8 cellular contexts compared by ENCODE assay signal in the genomic region with DNA sequence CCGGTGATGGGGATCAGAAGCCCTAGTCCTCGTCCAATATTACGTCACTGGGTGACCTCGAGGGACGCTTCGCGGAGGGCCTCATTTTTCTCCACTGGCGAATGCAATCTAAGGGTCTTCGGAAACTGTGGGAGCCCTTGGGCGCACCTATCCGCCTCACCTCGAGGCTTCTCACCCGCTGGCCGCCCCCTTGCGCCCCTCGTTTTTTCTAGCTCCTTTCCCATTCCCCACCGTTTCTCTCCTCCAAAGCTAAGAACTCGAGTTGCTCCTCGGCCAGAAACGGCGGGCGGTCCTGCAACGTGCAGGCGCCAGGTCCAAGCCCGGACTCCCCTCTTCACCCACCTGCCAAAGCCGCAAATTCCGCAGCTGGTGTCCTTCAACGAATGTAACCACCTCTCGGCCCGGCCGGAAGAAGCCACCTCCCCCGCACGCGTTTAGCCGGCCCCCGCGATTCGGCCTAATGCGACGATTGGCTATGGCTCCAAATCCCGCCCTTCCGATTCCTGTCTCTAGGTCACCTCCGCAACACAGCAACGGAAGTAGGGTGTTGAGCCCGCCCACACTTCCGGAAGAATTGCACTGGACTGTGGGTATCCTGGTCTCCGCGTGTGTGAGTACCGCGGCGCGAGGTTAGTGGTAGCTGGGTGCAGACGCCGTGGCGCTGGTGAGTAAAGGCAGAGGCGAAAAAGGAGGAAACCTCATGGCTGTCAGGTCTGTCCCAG. TPM values are rescaled to one million over a fixed set of nuclear protein-coding genes. Genes with fewer than 3 reads are reported as not detected.
DNase-seq lines count a peak whose midpoint lies in the region; ATAC-seq and TF ChIP-seq lines count a peak whose summit lies in the region.

A gene with protein sequence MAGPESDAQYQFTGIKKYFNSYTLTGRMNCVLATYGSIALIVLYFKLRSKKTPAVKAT (minus strand): TSS at position 409 of the 722 bp plus-strand sequence. CDS start 4,018 bp downstream, outside the sequence.
A gene with protein sequence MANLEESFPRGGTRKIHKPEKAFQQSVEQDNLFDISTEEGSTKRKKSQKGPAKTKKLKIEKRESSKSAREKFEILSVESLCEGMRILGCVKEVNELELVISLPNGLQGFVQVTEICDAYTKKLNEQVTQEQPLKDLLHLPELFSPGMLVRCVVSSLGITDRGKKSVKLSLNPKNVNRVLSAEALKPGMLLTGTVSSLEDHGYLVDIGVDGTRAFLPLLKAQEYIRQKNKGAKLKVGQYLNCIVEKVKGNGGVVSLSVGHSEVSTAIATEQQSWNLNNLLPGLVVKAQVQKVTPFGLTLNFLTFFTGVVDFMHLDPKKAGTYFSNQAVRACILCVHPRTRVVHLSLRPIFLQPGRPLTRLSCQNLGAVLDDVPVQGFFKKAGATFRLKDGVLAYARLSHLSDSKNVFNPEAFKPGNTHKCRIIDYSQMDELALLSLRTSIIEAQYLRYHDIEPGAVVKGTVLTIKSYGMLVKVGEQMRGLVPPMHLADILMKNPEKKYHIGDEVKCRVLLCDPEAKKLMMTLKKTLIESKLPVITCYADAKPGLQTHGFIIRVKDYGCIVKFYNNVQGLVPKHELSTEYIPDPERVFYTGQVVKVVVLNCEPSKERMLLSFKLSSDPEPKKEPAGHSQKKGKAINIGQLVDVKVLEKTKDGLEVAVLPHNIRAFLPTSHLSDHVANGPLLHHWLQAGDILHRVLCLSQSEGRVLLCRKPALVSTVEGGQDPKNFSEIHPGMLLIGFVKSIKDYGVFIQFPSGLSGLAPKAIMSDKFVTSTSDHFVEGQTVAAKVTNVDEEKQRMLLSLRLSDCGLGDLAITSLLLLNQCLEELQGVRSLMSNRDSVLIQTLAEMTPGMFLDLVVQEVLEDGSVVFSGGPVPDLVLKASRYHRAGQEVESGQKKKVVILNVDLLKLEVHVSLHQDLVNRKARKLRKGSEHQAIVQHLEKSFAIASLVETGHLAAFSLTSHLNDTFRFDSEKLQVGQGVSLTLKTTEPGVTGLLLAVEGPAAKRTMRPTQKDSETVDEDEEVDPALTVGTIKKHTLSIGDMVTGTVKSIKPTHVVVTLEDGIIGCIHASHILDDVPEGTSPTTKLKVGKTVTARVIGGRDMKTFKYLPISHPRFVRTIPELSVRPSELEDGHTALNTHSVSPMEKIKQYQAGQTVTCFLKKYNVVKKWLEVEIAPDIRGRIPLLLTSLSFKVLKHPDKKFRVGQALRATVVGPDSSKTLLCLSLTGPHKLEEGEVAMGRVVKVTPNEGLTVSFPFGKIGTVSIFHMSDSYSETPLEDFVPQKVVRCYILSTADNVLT (N-terminal part only) (plus strand): TSS at position 560 of the 722 bp plus-strand sequence. CDS start 1,801 bp downstream, outside the sequence.

- H2BK12ac ChIP-seq in trophoblast cell (ENCODE audit: low read length): no peak within 1 kb of the TSS

- H3K9me3 ChIP-seq in adipocyte (ENCODE audit: control insufficient read depth, low read length): no peaks in the 10 kb centered on the region
- no peaks in the 10 kb centered on the region for H3K9me3 ChIP-seq in cardiac muscle cell (ENCODE audit: low read depth)
- H3K9me3 ChIP-seq in trophoblast cell (ENCODE audit: insufficient read depth, low read depth, low read length): no peaks in the 10 kb centered on the region

- H3K4me1 Mint-ChIP-seq in type B pancreatic cell (ENCODE audit: unreplicated experiment): peaks cover 29% of the 10 kb centered on the region

- H3K27ac ChIP-seq in cardiac muscle cell (peak within 1 kb of the TSS; percentile 93), trophoblast cell (ENCODE audit: low read depth, low read length) (peak within 1 kb of the TSS; percentile 29)

- peak within 1 kb of the TSS; percentile 72 for H2BK120ac ChIP-seq in trophoblast cell (ENCODE audit: insufficient read depth, low read length, poor library complexity)

- peak within 1 kb of the TSS; percentile 80 for H4K12ac ChIP-seq in trophoblast cell (ENCODE audit: low read depth, low read length)

- H3K27me3 ChIP-seq in adipocyte (replicated peaks; ENCODE audit: control insufficient read depth, insufficient read depth, low read length) (no peaks in the 10 kb centered on the region), cardiac muscle cell (no peaks in the 10 kb centered on the region), trophoblast cell (ENCODE audit: insufficient read depth, low read length) (no peaks in the 10 kb centered on the region)

- H2BK5ac ChIP-seq in trophoblast cell (ENCODE audit: low read depth, low read length, poor library complexity): peak within 1 kb of the TSS; percentile 34

- peaks cover 49% of the 10 kb centered on the region for H3K36me3 ChIP-seq in adipocyte (ENCODE audit: control insufficient read depth, insufficient read depth, low read length, severe bottlenecking)
- peaks cover 26% of the 10 kb centered on the region for H3K36me3 ChIP-seq in cardiac muscle cell
- peaks cover 18 to 29% of the 10 kb centered on the region in 2 experiments for H3K36me3 ChIP-seq in trophoblast cell (ENCODE audit: control insufficient read depth in 1 of 2, insufficient read depth in 2 of 2, low read length in 2 of 2)

- H3K9ac ChIP-seq in adipocyte (ENCODE audit: low read length) (peak within 1 kb of the TSS; percentile 100), trophoblast cell (ENCODE audit: low read length) (peak within 1 kb of the TSS; percentile 95)

- H3K79me2 ChIP-seq in trophoblast cell (ENCODE audit: control insufficient read depth, insufficient read depth, low read length, poor library complexity): peaks cover 18% of the 10 kb centered on the region

- peak within 1 kb of the TSS; percentile 72 for H2AK5ac ChIP-seq in trophoblast cell (ENCODE audit: low read length)

- H3K79me1 ChIP-seq in trophoblast cell (ENCODE audit: low read length): peaks cover 7% of the 10 kb centered on the region

- peak; percentile 99 for ATAC-seq in HG02759 (IDR thresholded peaks at IDR 0.05; ENCODE audit: unreplicated experiment)

- H4K91ac ChIP-seq in trophoblast cell (ENCODE audit: low read depth, low read length): peak within 1 kb of the TSS; percentile 89

- H3K4me1 ChIP-seq in adipocyte (ENCODE audit: control insufficient read depth, insufficient read depth, low read length) (peaks cover 26% of the 10 kb centered on the region), cardiac muscle cell (ENCODE audit: low read depth) (peaks cover 16% of the 10 kb centered on the region), trophoblast cell (ENCODE audit: control insufficient read depth in 1 of 2, insufficient read depth in 2 of 2, low read length in 2 of 2) (peaks cover 3 to 12% of the 10 kb centered on the region in 2 experiments)

- H3K4me3 ChIP-seq in adipocyte (ENCODE audit: low read length): peak within 1 kb of the TSS; percentile 99
- peak within 1 kb of the TSS; percentile 86 for H3K4me3 ChIP-seq in cardiac muscle cell
- peak within 1 kb of the TSS; percentile 95 for H3K4me3 ChIP-seq in trophoblast cell (ENCODE audit: low read depth, low read length)

- H3K23ac ChIP-seq in trophoblast cell (ENCODE audit: low read length): no peak within 1 kb of the TSS

- peak within 1 kb of the TSS; percentile 90 for H3K4me2 ChIP-seq in trophoblast cell (ENCODE audit: low read length)

- peak within 1 kb of the TSS; percentile 95 for H3K4ac ChIP-seq in trophoblast cell (ENCODE audit: low read depth, low read length)

- TF ChIP-seq CTCF in GM12872 (IDR thresholded peaks at IDR 0.05; ENCODE audit: insufficient read depth, low read depth, low read length): peak; percentile 37; the same call in 2 of the 3 replicates
- TF ChIP-seq CTCF in cardiac muscle cell (IDR thresholded peaks at IDR 0.05; ENCODE audit: low read depth, low read length): peak; percentile 18
- TF ChIP-seq CTCF in type B pancreatic cell (conservative IDR thresholded peaks at IDR 0.05): peak; percentile 32

- peak within 1 kb of the TSS; percentile 86 for H3K14ac ChIP-seq in trophoblast cell (ENCODE audit: low read length)

- peaks cover 3% of the 10 kb centered on the region for H3K9me3 Mint-ChIP-seq in type B pancreatic cell

- peak within 1 kb of the TSS; percentile 85 for H3K18ac ChIP-seq in trophoblast cell (ENCODE audit: low read length)

- peak within 1 kb of the TSS; percentile 88 for H3K27ac Mint-ChIP-seq in type B pancreatic cell

- peaks cover 14% of the 10 kb centered on the region for H3K36me3 Mint-ChIP-seq in type B pancreatic cell

- peak within 1 kb of the TSS; percentile 95 for H3K4me3 Mint-ChIP-seq in type B pancreatic cell

- H2AFZ ChIP-seq in trophoblast cell (ENCODE audit: insufficient read depth, low read length, poor library complexity): peak within 1 kb of the TSS; percentile 90

- DNase-seq in NCI-H1417 (lab: John Stamatoyannopoulos, UW): peak; percentile 90 to 96 (median 93)
- DNase-seq in SW480 (ENCODE audit: low spot score): peak; percentile 98
- peak; percentile 100 for DNase-seq in adipocyte (ENCODE audit: low read depth)
- peak; percentile 99 for DNase-seq in cardiac muscle cell (ENCODE audit: low read depth in 1 of 2, low spot score in 1 of 2)
- DNase-seq in trophoblast cell: peak; percentile 98 to 99
- DNase-seq in type B pancreatic cell (ENCODE audit: extremely low spot score, unreplicated experiment): peak; percentile 95

- H3K27me3 Mint-ChIP-seq in type B pancreatic cell: no peaks in the 10 kb centered on the region

- H4K8ac ChIP-seq in trophoblast cell (ENCODE audit: low read depth, low read length): peak within 1 kb of the TSS; percentile 89

- WGBS in trophoblast cell (ENCODE audit: extremely low coverage, insufficient coverage, insufficient read length): no CpG with 5 or more reads among the region's 56 CpGs

RNA-seq across cellular contexts. Expression of the first gene that starts in this region (rescaled TPM):
- 81.4 and 282 TPM in 2 replicates for total RNA-seq in cardiac muscle cell
- polyA plus RNA-seq in cardiac muscle cell: 663 and 909 TPM in 2 replicates
- polyA plus RNA-seq in trophoblast cell (2013): 848 and 875 TPM in 2 replicates
- 300 and 424 TPM in 2 replicates for total RNA-seq in type B pancreatic cell (ENCODE audit: low replicate concordance)

RNA-seq across cellular contexts. Expression of the second gene that starts in this region (rescaled TPM):
- 20.4 and 30.3 TPM in 2 replicates for total RNA-seq in cardiac muscle cell
- 17.9 and 20.1 TPM in 2 replicates for polyA plus RNA-seq in cardiac muscle cell
- 20.4 and 20.9 TPM in 2 replicates for polyA plus RNA-seq in trophoblast cell (2013)
- 46.3 and 53.2 TPM in 2 replicates for total RNA-seq in type B pancreatic cell (ENCODE audit: low replicate concordance)

Comparison
In these comparisons a context has a peak if more than half of its experiments do, and no peak if none do; other contexts are left out.
1. Peak in every context shown above with its lines: DNase-seq, ATAC-seq, H3K4me3 ChIP-seq and H3K27ac ChIP-seq.